ENCODE assay signal across 2 cellular contexts in the genomic region with DNA sequence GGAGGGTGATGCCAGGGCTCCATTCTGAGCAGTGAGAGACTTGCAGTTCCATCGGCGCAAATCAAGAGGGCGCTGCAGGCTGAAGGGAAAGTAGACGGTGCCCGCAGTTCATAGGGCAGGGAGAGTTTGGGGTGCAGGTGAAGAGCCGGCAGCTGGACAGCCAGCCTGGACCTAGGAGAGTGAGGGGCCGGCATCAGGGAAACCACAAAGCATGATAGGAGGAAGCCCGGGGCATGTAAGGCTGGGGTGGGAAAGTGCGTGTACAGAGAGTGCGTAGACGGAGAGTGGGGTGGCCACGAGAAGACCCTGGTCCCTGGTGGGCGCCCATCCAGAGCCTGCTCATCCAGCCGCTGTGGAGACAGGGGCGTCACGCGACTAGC.
TF ChIP-seq lines count a peak whose summit lies in the region.

No MANE protein-coding gene starts in this region.

TF ChIP-seq in IMR-90, 13 proteins besides CTCF, POLR2A, EP300 and RAD21:
- TF ChIP-seq MAFK (IDR thresholded peaks at IDR 0.05; ENCODE audit: low read depth, low read length) (no peak), FOS (IDR thresholded peaks at IDR 0.05; ENCODE audit: low read depth, low read length) (no peak), ELK1 (IDR thresholded peaks at IDR 0.05; ENCODE audit: borderline replicate concordance, low read depth, low read length) (no peak), RCOR1 (IDR thresholded peaks at IDR 0.05; ENCODE audit: insufficient replicate concordance, low read length) (no peak), BHLHE40 (IDR thresholded peaks at IDR 0.05; ENCODE audit: low read depth, low read length) (no peak)

TF ChIP-seq in GM12878, 131 proteins besides CTCF, POLR2A, EP300 and RAD21:
- TF ChIP-seq CBX5 (IDR thresholded peaks at IDR 0.05; ENCODE audit: low read depth), result no peak
- TF ChIP-seq NFXL1 (IDR thresholded peaks at IDR 0.05; ENCODE audit: borderline replicate concordance), result no peak
- TF ChIP-seq CBFB (IDR thresholded peaks at IDR 0.05; ENCODE audit: low read depth), result no peak
- TF ChIP-seq, protein P1, sequence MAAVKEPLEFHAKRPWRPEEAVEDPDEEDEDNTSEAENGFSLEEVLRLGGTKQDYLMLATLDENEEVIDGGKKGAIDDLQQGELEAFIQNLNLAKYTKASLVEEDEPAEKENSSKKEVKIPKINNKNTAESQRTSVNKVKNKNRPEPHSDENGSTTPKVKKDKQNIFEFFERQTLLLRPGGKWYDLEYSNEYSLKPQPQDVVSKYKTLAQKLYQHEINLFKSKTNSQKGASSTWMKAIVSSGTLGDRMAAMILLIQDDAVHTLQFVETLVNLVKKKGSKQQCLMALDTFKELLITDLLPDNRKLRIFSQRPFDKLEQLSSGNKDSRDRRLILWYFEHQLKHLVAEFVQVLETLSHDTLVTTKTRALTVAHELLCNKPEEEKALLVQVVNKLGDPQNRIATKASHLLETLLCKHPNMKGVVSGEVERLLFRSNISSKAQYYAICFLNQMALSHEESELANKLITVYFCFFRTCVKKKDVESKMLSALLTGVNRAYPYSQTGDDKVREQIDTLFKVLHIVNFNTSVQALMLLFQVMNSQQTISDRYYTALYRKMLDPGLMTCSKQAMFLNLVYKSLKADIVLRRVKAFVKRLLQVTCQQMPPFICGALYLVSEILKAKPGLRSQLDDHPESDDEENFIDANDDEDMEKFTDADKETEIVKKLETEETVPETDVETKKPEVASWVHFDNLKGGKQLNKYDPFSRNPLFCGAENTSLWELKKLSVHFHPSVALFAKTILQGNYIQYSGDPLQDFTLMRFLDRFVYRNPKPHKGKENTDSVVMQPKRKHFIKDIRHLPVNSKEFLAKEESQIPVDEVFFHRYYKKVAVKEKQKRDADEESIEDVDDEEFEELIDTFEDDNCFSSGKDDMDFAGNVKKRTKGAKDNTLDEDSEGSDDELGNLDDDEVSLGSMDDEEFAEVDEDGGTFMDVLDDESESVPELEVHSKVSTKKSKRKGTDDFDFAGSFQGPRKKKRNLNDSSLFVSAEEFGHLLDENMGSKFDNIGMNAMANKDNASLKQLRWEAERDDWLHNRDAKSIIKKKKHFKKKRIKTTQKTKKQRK (IDR thresholded peaks at IDR 0.05; ENCODE audit: low read depth, low read length), result no peak
- TF ChIP-seq SUPT20H (IDR thresholded peaks at IDR 0.05; ENCODE audit: borderline replicate concordance, control insufficient read depth, low read depth, low read length), result no peak
- no peak for TF ChIP-seq ASH2L (IDR thresholded peaks at IDR 0.05; ENCODE audit: borderline replicate concordance, low read depth)
- TF ChIP-seq SPI1 (IDR thresholded peaks at IDR 0.05; ENCODE audit: borderline replicate concordance, insufficient read depth, low read depth, low read length), result no peak
- no peak for TF ChIP-seq GATAD2B (conservative IDR thresholded peaks at IDR 0.05; ENCODE audit: low read depth)
